Comparison of ENCODE assay signal across 23 cellular contexts in the genomic region with DNA sequence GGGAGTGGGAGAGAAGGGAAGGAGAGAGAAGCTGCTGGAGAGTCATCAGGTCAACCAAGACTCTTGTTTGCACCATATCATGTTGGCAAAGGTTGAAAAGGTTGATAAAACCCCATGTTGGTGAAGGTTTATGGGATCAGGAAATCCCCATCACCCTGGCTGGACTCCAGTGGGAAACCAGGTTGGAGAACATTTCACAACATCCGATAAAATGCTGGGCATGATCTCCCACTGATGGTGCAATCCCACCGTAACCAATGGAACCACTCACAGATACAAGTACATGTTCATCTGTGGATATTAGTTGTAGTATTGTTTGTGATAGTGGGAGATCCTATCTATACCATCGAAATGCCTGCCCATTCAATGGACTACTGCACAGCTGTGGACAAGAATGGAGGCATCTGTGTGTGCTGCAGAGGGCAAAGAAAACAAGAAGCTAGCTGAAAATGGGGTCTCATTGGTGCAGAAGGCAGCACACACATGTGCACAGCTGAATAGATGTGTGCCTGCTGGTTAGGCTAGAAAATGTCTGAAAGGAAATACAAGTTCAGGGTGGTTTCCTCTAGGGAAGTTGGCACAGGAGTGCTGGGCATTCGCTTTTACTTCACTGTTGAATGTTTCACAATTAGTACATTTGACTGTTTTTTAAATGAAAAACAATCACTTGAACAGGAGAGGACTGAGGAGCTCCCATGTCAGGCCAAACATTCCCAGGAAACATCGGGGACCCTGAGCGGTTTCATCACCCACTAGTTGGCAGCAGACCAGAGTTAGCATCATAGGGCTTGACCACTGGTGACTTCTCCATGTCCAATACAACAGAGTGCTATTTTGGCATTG.
"Had no signal": no experiment of that assay in that cellular context is flagged by ENCODE, and none has a peak within 500 bp of the region (broad histone marks: within the 10 kb centered on the region; RNA-seq: fewer than 3 reads in every experiment).

No MANE protein-coding gene starts in this region.

- H3K27me3 ChIP-seq: colonic mucosa, ovary, upper lobe of left lung, uterus had no signal

- H3K4me3 Mint-ChIP-seq: immature natural killer cell; naive thymus-derived CD4-positive, alpha-beta T cell; neural crest cell had no signal

- H3K4me1 Mint-ChIP-seq: immature natural killer cell, neural crest cell had no signal

- H3K27ac Mint-ChIP-seq: immature natural killer cell, progenitor cell of endocrine pancreas had no signal

- H3K4me1 ChIP-seq: colonic mucosa, esophagus squamous epithelium, gastroesophageal sphincter, tibial artery, upper lobe of left lung, uterus had no signal

- H3K4me2 ChIP-seq: smooth muscle cell had no signal

- H3K9me3 Mint-ChIP-seq: immature natural killer cell had no signal

- H3K4me3 ChIP-seq: colonic mucosa, dorsolateral prefrontal cortex, esophagus squamous epithelium, gastroesophageal sphincter, ovary, smooth muscle cell, tibial artery, upper lobe of left lung, uterus had no signal

- DNase-seq: colonic mucosa; dorsolateral prefrontal cortex; effector CD8-positive, alpha-beta T cell; esophagus squamous epithelium; foreskin fibroblast; glutamatergic neuron; immature natural killer cell; left cardiac atrium; left ventricle myocardium superior; mammary epithelial cell; naive thymus-derived CD4-positive, alpha-beta T cell; ovary; right cardiac atrium; stimulated activated CD4-positive, alpha-beta T cell treated with anti-CD3 and anti-CD28 coated beads, Interleukin-2, amount 100 ng/mL, for 48 hours; stimulated activated naive CD4-positive, alpha-beta T cell treated with Interleukin-2 at 50 U/mL for 16 hours; tibial artery; upper lobe of left lung; uterus had no signal

- H3K27ac ChIP-seq: colonic mucosa, dorsolateral prefrontal cortex, epithelial cell of prostate, esophagus squamous epithelium, gastroesophageal sphincter, ovary, tibial artery, upper lobe of left lung, uterus had no signal

- H3K9me3 ChIP-seq: colonic mucosa, esophagus squamous epithelium, gastroesophageal sphincter, ovary, tibial artery, upper lobe of left lung, uterus had no signal

- H3K36me3 Mint-ChIP-seq: immature natural killer cell; naive thymus-derived CD4-positive, alpha-beta T cell had no signal

- H3K36me3 ChIP-seq: colonic mucosa, esophagus squamous epithelium, gastroesophageal sphincter, ovary, tibial artery, upper lobe of left lung, uterus had no signal
